ENCODE assay signal across 1 cellular context in the genomic region with DNA sequence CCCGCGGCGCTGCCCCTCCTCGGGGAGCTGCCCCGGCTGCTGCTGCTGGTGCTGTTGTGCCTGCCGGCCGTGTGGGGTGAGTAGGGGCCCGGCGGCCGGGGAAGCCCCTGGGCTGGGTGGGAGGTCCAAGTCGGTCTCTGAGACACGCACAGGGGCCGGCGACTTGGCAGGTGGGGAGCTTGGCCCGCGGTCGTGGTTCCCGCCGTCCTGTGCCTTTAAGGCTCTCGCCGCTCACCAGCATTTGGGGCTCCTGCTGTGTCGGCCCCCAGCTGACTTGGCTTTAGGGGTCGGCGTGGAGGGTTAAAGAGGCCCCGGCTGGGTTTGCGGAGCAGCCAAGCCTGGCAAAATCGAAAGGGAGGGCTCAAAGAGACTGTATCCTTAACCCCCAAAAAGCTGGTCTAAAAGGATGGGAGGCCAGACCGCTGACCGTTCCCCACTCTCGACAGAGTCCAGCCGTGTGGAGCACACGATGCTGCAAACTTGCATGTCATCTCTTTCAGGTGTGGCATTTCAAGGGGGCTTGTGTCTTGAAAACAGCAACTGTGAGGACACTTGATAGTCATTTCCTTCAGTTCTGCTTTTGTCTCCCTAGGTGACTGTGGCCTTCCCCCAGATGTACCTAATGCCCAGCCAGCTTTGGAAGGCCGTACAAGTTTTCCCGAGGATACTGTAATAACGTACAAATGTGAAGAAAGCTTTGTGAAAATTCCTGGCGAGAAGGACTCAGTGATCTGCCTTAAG.
TF ChIP-seq lines count a peak whose summit lies in the region.

No MANE protein-coding gene starts in this region.

TF ChIP-seq in K562, 482 proteins besides CTCF, POLR2A, EP300 and RAD21 (continued from another document and continues in another):
- TF ChIP-seq, protein P1, sequence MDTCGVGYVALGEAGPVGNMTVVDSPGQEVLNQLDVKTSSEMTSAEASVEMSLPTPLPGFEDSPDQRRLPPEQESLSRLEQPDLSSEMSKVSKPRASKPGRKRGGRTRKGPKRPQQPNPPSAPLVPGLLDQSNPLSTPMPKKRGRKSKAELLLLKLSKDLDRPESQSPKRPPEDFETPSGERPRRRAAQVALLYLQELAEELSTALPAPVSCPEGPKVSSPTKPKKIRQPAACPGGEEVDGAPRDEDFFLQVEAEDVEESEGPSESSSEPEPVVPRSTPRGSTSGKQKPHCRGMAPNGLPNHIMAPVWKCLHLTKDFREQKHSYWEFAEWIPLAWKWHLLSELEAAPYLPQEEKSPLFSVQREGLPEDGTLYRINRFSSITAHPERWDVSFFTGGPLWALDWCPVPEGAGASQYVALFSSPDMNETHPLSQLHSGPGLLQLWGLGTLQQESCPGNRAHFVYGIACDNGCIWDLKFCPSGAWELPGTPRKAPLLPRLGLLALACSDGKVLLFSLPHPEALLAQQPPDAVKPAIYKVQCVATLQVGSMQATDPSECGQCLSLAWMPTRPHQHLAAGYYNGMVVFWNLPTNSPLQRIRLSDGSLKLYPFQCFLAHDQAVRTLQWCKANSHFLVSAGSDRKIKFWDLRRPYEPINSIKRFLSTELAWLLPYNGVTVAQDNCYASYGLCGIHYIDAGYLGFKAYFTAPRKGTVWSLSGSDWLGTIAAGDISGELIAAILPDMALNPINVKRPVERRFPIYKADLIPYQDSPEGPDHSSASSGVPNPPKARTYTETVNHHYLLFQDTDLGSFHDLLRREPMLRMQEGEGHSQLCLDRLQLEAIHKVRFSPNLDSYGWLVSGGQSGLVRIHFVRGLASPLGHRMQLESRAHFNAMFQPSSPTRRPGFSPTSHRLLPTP (IDR thresholded peaks at IDR 0.05; ENCODE audit: borderline replicate concordance, extremely low read depth, insufficient read length) = no peak
- TF ChIP-seq, protein P2, sequence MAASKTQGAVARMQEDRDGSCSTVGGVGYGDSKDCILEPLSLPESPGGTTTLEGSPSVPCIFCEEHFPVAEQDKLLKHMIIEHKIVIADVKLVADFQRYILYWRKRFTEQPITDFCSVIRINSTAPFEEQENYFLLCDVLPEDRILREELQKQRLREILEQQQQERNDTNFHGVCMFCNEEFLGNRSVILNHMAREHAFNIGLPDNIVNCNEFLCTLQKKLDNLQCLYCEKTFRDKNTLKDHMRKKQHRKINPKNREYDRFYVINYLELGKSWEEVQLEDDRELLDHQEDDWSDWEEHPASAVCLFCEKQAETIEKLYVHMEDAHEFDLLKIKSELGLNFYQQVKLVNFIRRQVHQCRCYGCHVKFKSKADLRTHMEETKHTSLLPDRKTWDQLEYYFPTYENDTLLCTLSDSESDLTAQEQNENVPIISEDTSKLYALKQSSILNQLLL (CRISPR knock-in tag; IDR thresholded peaks at IDR 0.05; ENCODE audit: borderline replicate concordance) = no peak
- TF ChIP-seq KHSRP (IDR thresholded peaks at IDR 0.05) = no peak
- no peak for TF ChIP-seq MCM2 (IDR thresholded peaks at IDR 0.05; ENCODE audit: low read depth)
- TF ChIP-seq, protein P3, sequence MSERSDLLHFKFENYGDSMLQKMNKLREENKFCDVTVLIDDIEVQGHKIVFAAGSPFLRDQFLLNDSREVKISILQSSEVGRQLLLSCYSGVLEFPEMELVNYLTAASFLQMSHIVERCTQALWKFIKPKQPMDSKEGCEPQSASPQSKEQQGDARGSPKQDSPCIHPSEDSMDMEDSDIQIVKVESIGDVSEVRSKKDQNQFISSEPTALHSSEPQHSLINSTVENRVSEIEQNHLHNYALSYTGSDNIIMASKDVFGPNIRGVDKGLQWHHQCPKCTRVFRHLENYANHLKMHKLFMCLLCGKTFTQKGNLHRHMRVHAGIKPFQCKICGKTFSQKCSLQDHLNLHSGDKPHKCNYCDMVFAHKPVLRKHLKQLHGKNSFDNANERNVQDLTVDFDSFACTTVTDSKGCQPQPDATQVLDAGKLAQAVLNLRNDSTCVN (CRISPR knock-in tag; IDR thresholded peaks at IDR 0.05) = no peak
- no peak for TF ChIP-seq NCOA4 (IDR thresholded peaks at IDR 0.05; ENCODE audit: partially characterized antibody)
- no peak for TF ChIP-seq MBD2 (IDR thresholded peaks at IDR 0.05; ENCODE audit: borderline replicate concordance, low read depth)
- TF ChIP-seq KDM5B (IDR thresholded peaks at IDR 0.05; ENCODE audit: insufficient replicate concordance, low read depth, low read length) = no peak
- no peak for TF ChIP-seq ZNF23 (CRISPR knock-in tag; IDR thresholded peaks at IDR 0.05)
- TF ChIP-seq ZC3H4 (CRISPR knock-in tag; IDR thresholded peaks at IDR 0.05; ENCODE audit: borderline replicate concordance) = peak; percentile 95; the same call in 1 of the 2 replicates
- TF ChIP-seq, protein P4, sequence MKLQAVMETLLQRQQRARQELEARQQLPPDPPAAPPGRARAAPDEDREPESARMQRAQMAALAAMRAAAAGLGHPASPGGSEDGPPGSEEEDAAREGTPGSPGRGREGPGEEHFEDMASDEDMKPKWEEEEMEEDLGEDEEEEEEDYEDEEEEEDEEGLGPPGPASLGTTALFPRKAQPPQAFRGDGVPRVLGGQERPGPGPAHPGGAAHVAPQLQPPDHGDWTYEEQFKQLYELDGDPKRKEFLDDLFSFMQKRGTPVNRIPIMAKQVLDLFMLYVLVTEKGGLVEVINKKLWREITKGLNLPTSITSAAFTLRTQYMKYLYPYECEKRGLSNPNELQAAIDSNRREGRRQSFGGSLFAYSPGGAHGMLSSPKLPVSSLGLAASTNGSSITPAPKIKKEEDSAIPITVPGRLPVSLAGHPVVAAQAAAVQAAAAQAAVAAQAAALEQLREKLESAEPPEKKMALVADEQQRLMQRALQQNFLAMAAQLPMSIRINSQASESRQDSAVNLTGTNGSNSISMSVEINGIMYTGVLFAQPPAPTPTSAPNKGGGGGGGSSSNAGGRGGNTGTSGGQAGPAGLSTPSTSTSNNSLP (IDR thresholded peaks at IDR 0.05; ENCODE audit: borderline replicate concordance, low read depth, low read length) = no peak
- TF ChIP-seq, protein P5, sequence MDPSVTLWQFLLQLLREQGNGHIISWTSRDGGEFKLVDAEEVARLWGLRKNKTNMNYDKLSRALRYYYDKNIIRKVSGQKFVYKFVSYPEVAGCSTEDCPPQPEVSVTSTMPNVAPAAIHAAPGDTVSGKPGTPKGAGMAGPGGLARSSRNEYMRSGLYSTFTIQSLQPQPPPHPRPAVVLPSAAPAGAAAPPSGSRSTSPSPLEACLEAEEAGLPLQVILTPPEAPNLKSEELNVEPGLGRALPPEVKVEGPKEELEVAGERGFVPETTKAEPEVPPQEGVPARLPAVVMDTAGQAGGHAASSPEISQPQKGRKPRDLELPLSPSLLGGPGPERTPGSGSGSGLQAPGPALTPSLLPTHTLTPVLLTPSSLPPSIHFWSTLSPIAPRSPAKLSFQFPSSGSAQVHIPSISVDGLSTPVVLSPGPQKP (CRISPR knock-in tag; IDR thresholded peaks at IDR 0.05) = no peak
- TF ChIP-seq, protein P6, sequence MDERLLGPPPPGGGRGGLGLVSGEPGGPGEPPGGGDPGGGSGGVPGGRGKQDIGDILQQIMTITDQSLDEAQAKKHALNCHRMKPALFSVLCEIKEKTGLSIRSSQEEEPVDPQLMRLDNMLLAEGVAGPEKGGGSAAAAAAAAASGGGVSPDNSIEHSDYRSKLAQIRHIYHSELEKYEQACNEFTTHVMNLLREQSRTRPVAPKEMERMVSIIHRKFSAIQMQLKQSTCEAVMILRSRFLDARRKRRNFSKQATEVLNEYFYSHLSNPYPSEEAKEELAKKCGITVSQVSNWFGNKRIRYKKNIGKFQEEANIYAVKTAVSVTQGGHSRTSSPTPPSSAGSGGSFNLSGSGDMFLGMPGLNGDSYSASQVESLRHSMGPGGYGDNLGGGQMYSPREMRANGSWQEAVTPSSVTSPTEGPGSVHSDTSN (CRISPR knock-in tag; IDR thresholded peaks at IDR 0.05; ENCODE audit: low read depth) = no peak
- TF ChIP-seq, protein P6 (tag; conservative IDR thresholded peaks at IDR 0.05; ENCODE audit: low read depth) = no peak
- no peak for TF ChIP-seq RCOR1 (IDR thresholded peaks at IDR 0.05; ENCODE audit: borderline replicate concordance in 1 of 2, low read depth in 2 of 2, low read length in 2 of 2)
- no peak for TF ChIP-seq ETV1 (tag; conservative IDR thresholded peaks at IDR 0.05; ENCODE audit: low read depth)
- TF ChIP-seq, protein P7, sequence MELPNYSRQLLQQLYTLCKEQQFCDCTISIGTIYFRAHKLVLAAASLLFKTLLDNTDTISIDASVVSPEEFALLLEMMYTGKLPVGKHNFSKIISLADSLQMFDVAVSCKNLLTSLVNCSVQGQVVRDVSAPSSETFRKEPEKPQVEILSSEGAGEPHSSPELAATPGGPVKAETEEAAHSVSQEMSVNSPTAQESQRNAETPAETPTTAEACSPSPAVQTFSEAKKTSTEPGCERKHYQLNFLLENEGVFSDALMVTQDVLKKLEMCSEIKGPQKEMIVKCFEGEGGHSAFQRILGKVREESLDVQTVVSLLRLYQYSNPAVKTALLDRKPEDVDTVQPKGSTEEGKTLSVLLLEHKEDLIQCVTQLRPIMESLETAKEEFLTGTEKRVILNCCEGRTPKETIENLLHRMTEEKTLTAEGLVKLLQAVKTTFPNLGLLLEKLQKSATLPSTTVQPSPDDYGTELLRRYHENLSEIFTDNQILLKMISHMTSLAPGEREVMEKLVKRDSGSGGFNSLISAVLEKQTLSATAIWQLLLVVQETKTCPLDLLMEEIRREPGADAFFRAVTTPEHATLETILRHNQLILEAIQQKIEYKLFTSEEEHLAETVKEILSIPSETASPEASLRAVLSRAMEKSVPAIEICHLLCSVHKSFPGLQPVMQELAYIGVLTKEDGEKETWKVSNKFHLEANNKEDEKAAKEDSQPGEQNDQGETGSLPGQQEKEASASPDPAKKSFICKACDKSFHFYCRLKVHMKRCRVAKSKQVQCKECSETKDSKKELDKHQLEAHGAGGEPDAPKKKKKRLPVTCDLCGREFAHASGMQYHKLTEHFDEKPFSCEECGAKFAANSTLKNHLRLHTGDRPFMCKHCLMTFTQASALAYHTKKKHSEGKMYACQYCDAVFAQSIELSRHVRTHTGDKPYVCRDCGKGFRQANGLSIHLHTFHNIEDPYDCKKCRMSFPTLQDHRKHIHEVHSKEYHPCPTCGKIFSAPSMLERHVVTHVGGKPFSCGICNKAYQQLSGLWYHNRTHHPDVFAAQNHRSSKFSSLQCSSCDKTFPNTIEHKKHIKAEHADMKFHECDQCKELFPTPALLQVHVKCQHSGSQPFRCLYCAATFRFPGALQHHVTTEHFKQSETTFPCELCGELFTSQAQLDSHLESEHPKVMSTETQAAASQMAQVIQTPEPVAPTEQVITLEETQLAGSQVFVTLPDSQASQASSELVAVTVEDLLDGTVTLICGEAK (IDR thresholded peaks at IDR 0.05) = peak; percentile 45
- TF ChIP-seq, protein P7 (CRISPR knock-in tag; IDR thresholded peaks at IDR 0.05) = no peak
- no peak for TF ChIP-seq THRAP3 (IDR thresholded peaks at IDR 0.05; ENCODE audit: borderline replicate concordance)
- no peak for TF ChIP-seq TCF7L2 (IDR thresholded peaks at IDR 0.05; ENCODE audit: low read depth, low read length)
- TF ChIP-seq BDP1 (IDR thresholded peaks at IDR 0.05; ENCODE audit: insufficient read depth, insufficient read length) = no peak
